In genomic region chr13:47017476-47017875, GRCh38 we compare ENCODE assay signal across 2 cellular contexts.
TF ChIP-seq lines count a peak whose summit lies in the region.

No MANE protein-coding gene starts in this region.

TF ChIP-seq in HepG2, 621 proteins besides CTCF, POLR2A, EP300 and RAD21 (continued from another document):
- TF ChIP-seq NR2F2 (IDR thresholded peaks at IDR 0.05; ENCODE audit: borderline replicate concordance, low read depth), result no peak

TF ChIP-seq in IMR-90, 13 proteins besides CTCF, POLR2A, EP300 and RAD21 (continued from another document):
- TF ChIP-seq, protein P1, sequence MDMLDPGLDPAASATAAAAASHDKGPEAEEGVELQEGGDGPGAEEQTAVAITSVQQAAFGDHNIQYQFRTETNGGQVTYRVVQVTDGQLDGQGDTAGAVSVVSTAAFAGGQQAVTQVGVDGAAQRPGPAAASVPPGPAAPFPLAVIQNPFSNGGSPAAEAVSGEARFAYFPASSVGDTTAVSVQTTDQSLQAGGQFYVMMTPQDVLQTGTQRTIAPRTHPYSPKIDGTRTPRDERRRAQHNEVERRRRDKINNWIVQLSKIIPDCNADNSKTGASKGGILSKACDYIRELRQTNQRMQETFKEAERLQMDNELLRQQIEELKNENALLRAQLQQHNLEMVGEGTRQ (IDR thresholded peaks at IDR 0.05; ENCODE audit: low read depth, low read length), result no peak
- TF ChIP-seq CEBPB (IDR thresholded peaks at IDR 0.05; ENCODE audit: low read depth, low read length), result no peak
- no peak for TF ChIP-seq MAFK (IDR thresholded peaks at IDR 0.05; ENCODE audit: low read depth, low read length)
- no peak for TF ChIP-seq ELK1 (IDR thresholded peaks at IDR 0.05; ENCODE audit: borderline replicate concordance, low read depth, low read length)
- no peak for TF ChIP-seq RCOR1 (IDR thresholded peaks at IDR 0.05; ENCODE audit: insufficient replicate concordance, low read length)
- TF ChIP-seq SMC3 (IDR thresholded peaks at IDR 0.05; ENCODE audit: low read depth, low read length), result no peak
- no peak for TF ChIP-seq MXI1 (IDR thresholded peaks at IDR 0.05; ENCODE audit: borderline replicate concordance, low read depth, low read length)
- no peak for TF ChIP-seq FOS (IDR thresholded peaks at IDR 0.05; ENCODE audit: low read depth, low read length)
- TF ChIP-seq MAZ (IDR thresholded peaks at IDR 0.05; ENCODE audit: borderline replicate concordance, low read depth, low read length), result no peak
- TF ChIP-seq BHLHE40 (IDR thresholded peaks at IDR 0.05; ENCODE audit: low read depth, low read length), result no peak
- no peak for TF ChIP-seq RFX5 (IDR thresholded peaks at IDR 0.05; ENCODE audit: low read depth, low read length)
- no peak for TF ChIP-seq NFE2L2 (IDR thresholded peaks at IDR 0.05; ENCODE audit: low read depth, low read length)
TF ChIP-seq in IMR-90: peak in this region for 0.
